In the genomic region with DNA sequence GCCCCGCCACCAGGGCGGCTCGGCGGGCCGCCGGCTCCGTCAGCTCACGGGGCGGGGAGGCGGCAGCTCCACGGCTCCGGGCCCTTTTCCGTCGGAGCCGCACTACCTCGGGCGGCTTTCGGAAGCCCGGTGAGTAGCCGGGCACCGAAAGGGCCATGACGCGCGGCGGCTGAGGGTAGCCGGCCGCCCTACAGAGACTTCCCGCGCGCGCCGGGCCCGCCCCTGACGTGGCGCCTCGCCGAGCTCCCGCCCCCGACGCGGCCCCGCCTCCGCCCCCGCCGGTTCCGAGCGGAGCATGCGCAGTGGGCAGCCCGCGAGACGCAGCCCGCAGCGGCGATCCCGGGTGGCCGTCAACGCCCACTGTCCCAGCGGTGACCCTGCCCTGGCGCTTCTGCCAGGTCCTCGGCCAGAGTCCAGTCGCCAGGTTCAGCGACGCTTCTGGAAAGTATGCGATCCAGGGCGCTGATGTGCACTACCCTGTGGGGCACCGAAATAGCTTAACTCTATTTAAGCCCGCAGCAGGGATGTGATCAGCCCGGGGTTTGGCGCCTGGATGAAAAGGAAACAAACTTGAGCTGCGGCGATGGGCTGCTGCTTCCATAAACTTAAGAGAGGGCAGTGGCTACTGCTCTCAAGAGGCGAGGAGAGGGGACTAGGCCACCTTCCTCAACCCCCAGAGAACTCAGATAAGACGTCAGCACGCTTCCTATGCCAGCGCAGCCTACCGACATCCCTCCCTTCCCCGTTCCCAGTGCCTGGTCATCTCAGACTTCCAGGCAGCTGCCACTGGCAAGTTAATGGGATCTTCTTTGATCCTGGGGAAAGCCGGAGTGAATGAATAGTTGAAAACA, we compare ENCODE assay signal across 8 cellular contexts.
DNase-seq lines count a peak whose midpoint lies in the region; ATAC-seq and TF ChIP-seq lines count a peak whose summit lies in the region.

Gene DONSON, minus strand, starts transcription at position 200 of the 851 bp plus-strand sequence. Its CDS starts 43 bp downstream, at position 157.

- TF ChIP-seq CTCF in VCaP (conservative IDR thresholded peaks at IDR 0.05): peak; percentile 31; the same call in 1 of the 2 replicates

- H3K9me3 ChIP-seq in iPS-18c (ENCODE audit: control insufficient read depth, insufficient read depth, low read length): no peaks in the 10 kb centered on the region

- ATAC-seq in GM18861 (IDR thresholded peaks at IDR 0.05; ENCODE audit: unreplicated experiment) (peak; percentile 88), HG03095 (IDR thresholded peaks at IDR 0.05; ENCODE audit: unreplicated experiment) (peak; percentile 86)

- H3K4me3 ChIP-seq in iPS-18c (ENCODE audit: insufficient read depth, low read depth, low read length) (peak within 1 kb of the TSS; percentile 86), skin epidermis (peak within 1 kb of the TSS; percentile 55 to 94 (median 87))

- in situ Hi-C loops in ACHN (cut with HindIII; ENCODE audit: low pct_ligation_motif_present, low pct_unique_long_range_greater_than_20kb, low sequenced_read_pairs): no loop called here
- in situ Hi-C loops in T47D (cut with HindIII; ENCODE audit: low pct_unique_long_range_greater_than_20kb, low sequenced_read_pairs): no loop called here

- peak; percentile 80 for DNase-seq in ACHN
- peak; percentile 71 for DNase-seq in NCI-H2171 treated with DMSO at 0.1 percent for 48 hours (lab: John Stamatoyannopoulos, UW)
- peak; percentile 87 to 92 for DNase-seq in T47D (ENCODE audit: low read depth in 1 of 2, low spot score in 1 of 2)

- peak within 1 kb of the TSS; percentile 84 for H3K27ac ChIP-seq in VCaP
- peak within 1 kb of the TSS; percentile 57 to 96 (median 86) for H3K27ac ChIP-seq in skin epidermis

Comparison
In these comparisons a context has a peak if more than half of its experiments do, and no peak if none do; other contexts are left out.
1. Peak in every context shown above with its lines: DNase-seq, ATAC-seq, H3K4me3 ChIP-seq and H3K27ac ChIP-seq.